Comparison of ENCODE assay signal across 15 cellular contexts in the genomic region with DNA sequence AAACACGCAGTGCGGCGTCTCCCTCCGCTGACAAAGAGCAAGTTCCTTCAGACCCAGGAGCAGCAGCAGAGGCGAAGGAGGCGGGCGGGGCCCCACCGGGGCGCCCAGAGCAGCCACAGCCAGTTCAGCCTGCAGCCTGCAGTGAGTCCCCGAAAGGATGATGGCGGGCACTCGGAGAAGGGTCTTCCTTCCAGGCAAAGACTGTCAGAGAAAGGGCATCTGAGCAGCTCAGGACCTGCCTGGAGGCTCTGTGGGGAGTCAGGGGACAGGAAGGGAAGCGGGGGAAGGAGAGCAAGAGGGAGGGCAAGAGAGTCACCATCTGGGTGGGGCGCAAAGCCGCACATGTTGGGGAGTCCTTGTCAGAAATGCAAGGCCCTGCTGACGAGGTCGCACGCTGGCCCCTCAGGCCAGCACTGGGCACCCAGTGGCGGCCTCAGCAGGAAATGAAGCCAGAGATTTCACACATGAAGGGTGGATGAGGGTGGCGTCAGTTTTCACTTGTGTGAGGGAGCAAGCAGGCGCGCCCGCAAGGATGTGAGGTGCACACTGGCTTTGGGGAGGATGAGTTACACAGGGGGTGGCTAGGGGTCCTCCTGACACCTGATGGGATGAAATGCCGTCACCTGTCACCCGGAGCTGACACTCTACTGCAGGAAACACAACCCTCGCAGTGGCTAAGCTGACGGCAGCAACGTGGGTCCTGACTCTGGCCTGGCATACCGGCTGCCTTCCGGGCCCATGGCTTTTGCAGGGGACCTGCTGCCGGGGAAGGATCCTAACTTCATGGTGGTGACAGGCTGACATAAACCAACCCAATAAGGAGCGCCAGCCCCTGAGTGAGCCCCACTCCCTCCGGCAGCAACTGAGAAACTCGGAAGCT. TPM values are rescaled to one million over a fixed set of nuclear protein-coding genes. Genes with fewer than 3 reads are reported as not detected.
DNase-seq lines count a peak whose midpoint lies in the region; ATAC-seq and TF ChIP-seq lines count a peak whose summit lies in the region.
"Had no signal": no experiment of that assay in that cellular context is flagged by ENCODE, and none has a peak within 500 bp of the region (broad histone marks: within the 10 kb centered on the region; RNA-seq: fewer than 3 reads in every experiment).

No MANE protein-coding gene starts in this region.

- WGBS in endodermal cell (ENCODE audit: insufficient coverage in 1 of 2, insufficient read length in 1 of 2), 2 experiments, result 92 to 95% methylated on average over 27 to 34 of the region's 34 CpGs

- no peaks in the 10 kb centered on the region for H3K27me3 ChIP-seq in left ventricle myocardium inferior (ENCODE audit: low read depth)
- no peaks in the 10 kb centered on the region for H3K27me3 ChIP-seq in right atrium auricular region
- H3K27me3 ChIP-seq in endodermal cell (ENCODE audit: control insufficient read depth, insufficient read depth, low read length, poor library complexity, severe bottlenecking), result no peaks in the 10 kb centered on the region
- H3K27me3 ChIP-seq in lower lobe of right lung (ENCODE audit: low read depth), result no peaks in the 10 kb centered on the region

- H3K9me3 ChIP-seq in left ventricle myocardium inferior (replicated peaks), result no peaks in the 10 kb centered on the region
- no peaks in the 10 kb centered on the region for H3K9me3 ChIP-seq in right atrium auricular region
- H3K9me3 ChIP-seq in endodermal cell (ENCODE audit: control insufficient read depth, low read length), result no peaks in the 10 kb centered on the region
- no peaks in the 10 kb centered on the region for H3K9me3 ChIP-seq in lower lobe of right lung
- H3K9me3 ChIP-seq: Caco-2 had no signal

- H3K27me3 Mint-ChIP-seq in endodermal cell (ENCODE audit: insufficient read depth), result no peaks in the 10 kb centered on the region

- no peaks in the 10 kb centered on the region for H3K9me3 Mint-ChIP-seq in endodermal cell

- H3K4me3 ChIP-seq in left ventricle myocardium inferior, result no peak overlapping the region
- no peak overlapping the region for H3K4me3 ChIP-seq in right atrium auricular region
- no peak overlapping the region for H3K4me3 ChIP-seq in endodermal cell (ENCODE audit: low read length)
- H3K4me3 ChIP-seq in lower lobe of right lung, result no peak overlapping the region

- peak overlapping the region; percentile 39 for H3K27ac Mint-ChIP-seq in endodermal cell

- H3K4me1 Mint-ChIP-seq in endodermal cell, result peaks cover 12% of the 10 kb centered on the region

- H3K36me3 ChIP-seq in left ventricle myocardium inferior (peaks cover 44% of the 10 kb centered on the region), right atrium auricular region (peaks cover 26% of the 10 kb centered on the region), endodermal cell (ENCODE audit: control insufficient read depth, insufficient read depth, low read length) (peaks cover 24% of the 10 kb centered on the region), lower lobe of right lung (peaks cover 64% of the 10 kb centered on the region)

- ATAC-seq in lower lobe of right lung (no peak), GM21423 (IDR thresholded peaks at IDR 0.05; ENCODE audit: unreplicated experiment) (no peak)

- no peak overlapping the region for H3K9ac ChIP-seq in endodermal cell (ENCODE audit: extremely low read depth, low read length, poor library complexity, severe bottlenecking)

- H3K4me3 Mint-ChIP-seq in endodermal cell, result no peak overlapping the region

- peaks cover 52% of the 10 kb centered on the region for H3K36me3 Mint-ChIP-seq in endodermal cell (ENCODE audit: low read depth)

- TF ChIP-seq CTCF in left ventricle myocardium inferior (IDR thresholded peaks at IDR 0.05; ENCODE audit: borderline replicate concordance) (no peak), right atrium auricular region (IDR thresholded peaks at IDR 0.05) (no peak), endodermal cell (conservative IDR thresholded peaks at IDR 0.05) (no peak), lower lobe of right lung (IDR thresholded peaks at IDR 0.05) (no peak)

- H3K4me1 ChIP-seq in left ventricle myocardium inferior, result peaks cover 63% of the 10 kb centered on the region
- H3K4me1 ChIP-seq in right atrium auricular region, result peaks cover 0 to 46% of the 10 kb centered on the region in 2 donors
- H3K4me1 ChIP-seq in endodermal cell (ENCODE audit: control insufficient read depth, insufficient read depth, low read length), result no peaks in the 10 kb centered on the region
- H3K4me1 ChIP-seq in lower lobe of right lung, result peaks cover 21% of the 10 kb centered on the region
- H3K4me1 ChIP-seq: Caco-2 had no signal

- intact Hi-C loops in left ventricle myocardium inferior (cut with micrococcal nuclease) (no loop called here), lower lobe of right lung (cut with DNase I) (no loop called here)

- DNase-seq in left ventricle myocardium inferior, result no peak
- DNase-seq in right atrium auricular region (ENCODE audit: low spot score), result no peak
- no peak for DNase-seq in endodermal cell
- peak; percentile 30 for DNase-seq in lower lobe of right lung
- no peak for DNase-seq in GM19240 (ENCODE audit: insufficient read length, low spot score)
- no peak for DNase-seq in nucleus accumbens (lab: John Stamatoyannopoulos, UW)
- no peak for DNase-seq in central memory CD4-positive, alpha-beta T cell
- DNase-seq: Caco-2, Kasumi-1, NCI-H1105 treated with DMSO at 0.1 percent for 48 hours, NCI-H187, NCI-H446 treated with DMSO at 0.1 percent for 48 hours, NCI-H748 treated with DMSO at 0.1 percent for 48 hours, SHP77 had no signal

- H3K27ac ChIP-seq in left ventricle myocardium inferior (replicated peaks) (peak overlapping the region; percentile 27), right atrium auricular region (no peak overlapping the region), endodermal cell (ENCODE audit: low read depth, low read length) (no peak overlapping the region), lower lobe of right lung (no peak overlapping the region)

RNA-seq across cellular contexts. Expression of a gene that starts 6.6 kb away (rescaled TPM):
- 58.2 TPM for total RNA-seq in left ventricle myocardium inferior
- 10 to 100 TPM; 31.7 to 33.6 TPM for total RNA-seq in right atrium auricular region
- total RNA-seq in endodermal cell, result 10 to 100 TPM; 49.9 to 59.7 TPM
- 33.6 TPM for polyA plus RNA-seq in endodermal cell (2013, experiment 1 of 2)
- polyA plus RNA-seq in endodermal cell (2013, experiment 2 of 2), result 31.0 TPM
- total RNA-seq in lower lobe of right lung, result 34.4 TPM

RNA-seq across cellular contexts. Expression of a gene that starts 17.1 kb away (rescaled TPM):
- total RNA-seq in left ventricle myocardium inferior (13.9 TPM), right atrium auricular region (10 to 100 TPM; 40.4 to 54.6 TPM), endodermal cell (10 to 100 TPM; 11.1 to 15.0 TPM), lower lobe of right lung (8.5 TPM)
- polyA plus RNA-seq in endodermal cell (2013, experiment 1 of 2), result 8.3 TPM
- polyA plus RNA-seq in endodermal cell (2013, experiment 2 of 2), result 6.1 TPM

RNA-seq across cellular contexts. Expression of a gene that starts 37.4 kb away (rescaled TPM):
- total RNA-seq in left ventricle myocardium inferior, result 0.08 TPM
- not detected for total RNA-seq in right atrium auricular region
- not detected for total RNA-seq in endodermal cell
- not detected for polyA plus RNA-seq in endodermal cell (2013, experiment 1 of 2)
- polyA plus RNA-seq in endodermal cell (2013, experiment 2 of 2), result not detected
- not detected for total RNA-seq in lower lobe of right lung
- total RNA-seq: Caco-2 had no signal
